ENCODE assay signal across 8 cellular contexts in genomic region chr7:47647213-47647985, GRCh38.
A peak's percentile ranks its signal among the peaks of the same experiment; 100 is the strongest.
DNase-seq lines count a peak whose midpoint lies in the region; ATAC-seq and TF ChIP-seq lines count a peak whose summit lies in the region.

No MANE protein-coding gene starts in this region.

- H3K27ac ChIP-seq in CD8-positive, alpha-beta T cell (ENCODE audit: low read depth, low read length) = peak overlapping the region; percentile 19

- H3K27ac Mint-ChIP-seq in CD8-positive, alpha-beta T cell = peak overlapping the region; percentile 95

- H3K9me3 ChIP-seq in CD8-positive, alpha-beta T cell (ENCODE audit: low read length) = no peaks in the 10 kb centered on the region

- DNase-seq in CD8-positive, alpha-beta T cell = peak in 4 of 7 experiments; percentile 6 to 60 (median 23)
- DNase-seq in Jurkat, Clone E6-1 (ENCODE audit: low read depth, low spot score) = peak; percentile 7
- DNase-seq in left ventricle myocardium superior (no peak), midbrain (lab: John Stamatoyannopoulos, UW) (no peak), T-helper 9 cell (no peak), kidney tubule cell (ENCODE audit: low spot score) (no peak), COLO829 (ENCODE audit: low spot score) (no peak)

- POLR2A ChIA-PET in CD8-positive, alpha-beta T cell (lab: Charles Lee) = no interaction called here

- no peaks in the 10 kb centered on the region for H3K27me3 ChIP-seq in CD8-positive, alpha-beta T cell (ENCODE audit: insufficient read depth, low read length)

- H3K4me1 ChIP-seq in CD8-positive, alpha-beta T cell (ENCODE audit: insufficient read depth, low read length) = peaks cover 14% of the 10 kb centered on the region

- peak overlapping the region; percentile 73 for H3K4me3 Mint-ChIP-seq in CD8-positive, alpha-beta T cell

- peaks cover 4% of the 10 kb centered on the region for H3K9me3 Mint-ChIP-seq in CD8-positive, alpha-beta T cell

- intact Hi-C loops in CD8-positive, alpha-beta T cell (cut with DNase I, micrococcal nuclease) = no loop called here
- intact Hi-C loops in left ventricle myocardium superior (cut with micrococcal nuclease) = no loop called here

- CTCF ChIA-PET in CD8-positive, alpha-beta T cell (lab: Charles Lee) = interaction anchor here (1.2 kb wide), 1 partner anchor 12 kb away, joined by 3 read pairs; no protein-coding TSS in a partner anchor

- H3K36me3 ChIP-seq in CD8-positive, alpha-beta T cell (ENCODE audit: insufficient read depth, low read length) = no peaks in the 10 kb centered on the region

- no peak for TF ChIP-seq CTCF in CD8-positive, alpha-beta T cell (IDR thresholded peaks at IDR 0.05)

- peaks cover 21% of the 10 kb centered on the region for H3K4me1 Mint-ChIP-seq in CD8-positive, alpha-beta T cell (ENCODE audit: low read depth)

- H3K4me3 ChIP-seq in CD8-positive, alpha-beta T cell (ENCODE audit: low read depth, low read length) = peak overlapping the region; percentile 13
- no peak overlapping the region for H3K4me3 ChIP-seq in Jurkat, Clone E6-1 (ENCODE audit: low read length)

- H3K36me3 Mint-ChIP-seq in CD8-positive, alpha-beta T cell = no peaks in the 10 kb centered on the region

- no peaks in the 10 kb centered on the region for H3K27me3 Mint-ChIP-seq in CD8-positive, alpha-beta T cell (ENCODE audit: low read depth)

- peak; percentile 68 for ATAC-seq in CD8-positive, alpha-beta T cell
- ATAC-seq in GM19351 (IDR thresholded peaks at IDR 0.05; ENCODE audit: unreplicated experiment) (peak; percentile 82), left ventricle myocardium superior (peak; percentile 41)

Comparison
In these comparisons a context has a peak if more than half of its experiments do, and no peak if none do; other contexts are left out.
1. DNase-seq: peak in CD8-positive, alpha-beta T cell (4 of 7) and Jurkat, Clone E6-1 (single experiment); none in left ventricle myocardium superior (single experiment), midbrain (single experiment), T-helper 9 cell (single experiment), kidney tubule cell (single experiment) and COLO829 (single experiment).
2. Peak in every context shown above with its lines, with median percentiles within 50 percentile points of each other: ATAC-seq.